In genomic region chr2:105377871-105378270, GRCh38 we compare ENCODE assay signal across 1 cellular context.
TF ChIP-seq lines count a peak whose summit lies in the region.

No MANE protein-coding gene starts in this region.

TF ChIP-seq in endothelial cell of umbilical vein, 7 proteins besides CTCF, POLR2A, EP300 and RAD21:
- TF ChIP-seq MAX (IDR thresholded peaks at IDR 0.05; ENCODE audit: insufficient read depth, insufficient read length): no peak
- TF ChIP-seq GATA2 (IDR thresholded peaks at IDR 0.05; ENCODE audit: insufficient read depth, insufficient read length, low read depth, low read length): no peak
- no peak for TF ChIP-seq FOS (IDR thresholded peaks at IDR 0.05; ENCODE audit: borderline replicate concordance, insufficient read depth, low read length)
- no peak for TF ChIP-seq EZH2 (IDR thresholded peaks at IDR 0.05; ENCODE audit: borderline replicate concordance, low read depth, low read length, severe bottlenecking)
- no peak for TF ChIP-seq POLR2AphosphoS5 (IDR thresholded peaks at IDR 0.05; ENCODE audit: insufficient read depth, low read depth, low read length)
- TF ChIP-seq JUN (IDR thresholded peaks at IDR 0.05; ENCODE audit: borderline replicate concordance, insufficient read depth, insufficient read length, low read depth): no peak
- TF ChIP-seq MYC (IDR thresholded peaks at IDR 0.05; ENCODE audit: low read depth, low read length): no peak
